8 cellular contexts compared by ENCODE assay signal in genomic region chr2:96870631-96871255, GRCh38. TPM values are rescaled to one million over a fixed set of nuclear protein-coding genes. Genes with fewer than 3 reads are reported as not detected.
DNase-seq lines count a peak whose midpoint lies in the region; ATAC-seq and TF ChIP-seq lines count a peak whose summit lies in the region.

No MANE protein-coding gene starts in this region.

- H3K9ac ChIP-seq in mucosa of rectum (ENCODE audit: low read depth in 1 of 2, low read length in 2 of 2), result peak overlapping the region; percentile 76

- H3K36me3 ChIP-seq in mucosa of rectum (ENCODE audit: control insufficient read depth in 2 of 2, insufficient read depth in 2 of 2, low read length in 2 of 2), result peaks cover 1 to 3% of the 10 kb centered on the region in 2 donors
- no peaks in the 10 kb centered on the region for H3K36me3 ChIP-seq in testis (ENCODE audit: low read depth, missing control alignments)

- peak; percentile 37 for DNase-seq in SIG-M5 treated with dmso at 0.1 percent for 504 hours (lab: John Stamatoyannopoulos, UW; ENCODE audit: unreplicated experiment)
- DNase-seq in SIG-M5 (lab: John Stamatoyannopoulos, UW), result no peak
- DNase-seq in activated CD4-positive, alpha-beta T cell treated with anti-CD3 and anti-CD28 coated beads, Interleukin-2, amount 50 U/mL, for 1 hour, result peak; percentile 58
- DNase-seq in effector CD4-positive, alpha-beta T cell, result peak; percentile 50
- peak; percentile 30 for DNase-seq in testis

- ATAC-seq in GM21576 (IDR thresholded peaks at IDR 0.05; ENCODE audit: unreplicated experiment) (no peak), GM19324 (IDR thresholded peaks at IDR 0.05; ENCODE audit: low FRiP score, unreplicated experiment) (no peak)

- TF ChIP-seq POLR2A in testis (IDR thresholded peaks at IDR 0.05), result no peak

- peak overlapping the region; percentile 70 to 71 for H3K4me3 ChIP-seq in mucosa of rectum (ENCODE audit: low read length in 2 of 2)
- peak overlapping the region; percentile 85 to 96 for H3K4me3 ChIP-seq in testis

- intact Hi-C loops in testis (cut with DNase I; ENCODE audit: low total_unique reads), result no loop called here

- peak overlapping the region; percentile 84 to 85 for H3K27ac ChIP-seq in mucosa of rectum (ENCODE audit: low read depth in 2 of 2, low read length in 2 of 2)
- H3K27ac ChIP-seq in testis, result peak overlapping the region; percentile 92 to 95

- no peaks in the 10 kb centered on the region for H3K9me3 ChIP-seq in mucosa of rectum (ENCODE audit: control insufficient read depth in 2 of 2, low read length in 2 of 2)
- no peaks in the 10 kb centered on the region for H3K9me3 ChIP-seq in testis

- H3K4me1 ChIP-seq in mucosa of rectum (ENCODE audit: control insufficient read depth in 2 of 2, insufficient read depth in 2 of 2, low read length in 2 of 2) (peaks cover 19 to 49% of the 10 kb centered on the region in 2 donors), testis (peaks cover 15% of the 10 kb centered on the region)

- H3K27me3 ChIP-seq in mucosa of rectum (ENCODE audit: control insufficient read depth in 2 of 2, insufficient read depth in 2 of 2, low read length in 2 of 2) (no peaks in the 10 kb centered on the region), testis (no peaks in the 10 kb centered on the region)

- WGBS in testis, 2 donors, result 28 to 33% methylated on average over 8 to 13 of the region's 13 CpGs

- no peak for TF ChIP-seq CTCF in testis (IDR thresholded peaks at IDR 0.05)

RNA-seq across cellular contexts. Expression of gene SEMA4C, which starts 0.9 kb away (rescaled TPM):
- total RNA-seq in testis, result 10 to 100 TPM; 11.4 to 17.6 TPM
- polyA plus RNA-seq in testis (ENCODE audit: insufficient read depth, low read depth, low replicate concordance), result 10.5 TPM

RNA-seq across cellular contexts. Expression of gene ANKRD39, which starts 12.9 kb away (rescaled TPM):
- 10 to 100 TPM; 13.9 to 16.4 TPM for total RNA-seq in testis
- polyA plus RNA-seq in testis (ENCODE audit: insufficient read depth, low read depth, low replicate concordance), result 8.9 TPM

RNA-seq across cellular contexts. Expression of gene ANKRD23, which starts 26.9 kb away (rescaled TPM):
- 1 to 10 TPM; 5.3 to 6.8 TPM for total RNA-seq in testis
- polyA plus RNA-seq in testis (ENCODE audit: insufficient read depth, low read depth, low replicate concordance), result 7.5 TPM

RNA-seq across cellular contexts. Expression of gene CNNM3, which starts 54.7 kb away (rescaled TPM):
- total RNA-seq in testis, result 10 to 100 TPM; 32.2 to 33.6 TPM
- 33.5 TPM for polyA plus RNA-seq in testis (ENCODE audit: insufficient read depth, low read depth, low replicate concordance)
